Comparison of ENCODE assay signal across 8 cellular contexts in genomic region chr5:54310433-54311177, GRCh38. TPM values are rescaled to one million over a fixed set of nuclear protein-coding genes. Genes with fewer than 3 reads are reported as not detected.
A peak's percentile ranks its signal among the peaks of the same experiment; 100 is the strongest.
DNase-seq lines count a peak whose midpoint lies in the region; ATAC-seq and TF ChIP-seq lines count a peak whose summit lies in the region.

TSS of gene ARL15 (minus strand) at chr5:54310573.

- DNase-seq in ELF-1 (ENCODE audit: low read depth, low spot score) (peak; percentile 98), H7 (peak; percentile 96), M059J (ENCODE audit: low read depth) (peak; percentile 97), SHP77 (lab: John Stamatoyannopoulos, UW) (peak; percentile 95 to 97), fibroblast of the conjunctiva (ENCODE audit: low read depth) (peak; percentile 95), nephron progenitor cell (peak; percentile 96)
- peak; percentile 99 for DNase-seq in activated effector memory CD4-positive, alpha-beta T cell treated with anti-CD3 and anti-CD28 coated beads, Interleukin-2, amount 50 U/mL, for 16 hours
- DNase-seq in stimulated activated naive CD8-positive, alpha-beta T cell treated with anti-CD3 and anti-CD28 coated beads, Interleukin-15, amount 100 ng/mL, for 72 hours = peak; percentile 96 to 98

- H3K36me3 Mint-ChIP-seq in nephron progenitor cell (ENCODE audit: low read depth) = no peaks in the 10 kb centered on the region

- H3K27me3 ChIP-seq in H7 (ENCODE audit: control insufficient read depth, insufficient read depth, low read length) = no peaks in the 10 kb centered on the region

- no peaks in the 10 kb centered on the region for H3K36me3 ChIP-seq in H7 (replicated peaks; ENCODE audit: control insufficient read depth, insufficient read depth, low read length)

- peak within 1 kb of the TSS; percentile 98 for H3K27ac Mint-ChIP-seq in nephron progenitor cell
- peak within 1 kb of the TSS; percentile 94 to 98 for H3K27ac Mint-ChIP-seq in stimulated activated naive CD8-positive, alpha-beta T cell treated with anti-CD3 and anti-CD28 coated beads, Interleukin-15, amount 100 ng/mL, for 72 hours

- ATAC-seq in stimulated activated naive CD8-positive, alpha-beta T cell treated with anti-CD3 and anti-CD28 coated beads, Interleukin-15, amount 100 ng/mL, for 72 hours = peak; percentile 94

- H3K4me3 Mint-ChIP-seq in nephron progenitor cell = peak within 1 kb of the TSS; percentile 94
- peak within 1 kb of the TSS; percentile 90 to 92 for H3K4me3 Mint-ChIP-seq in stimulated activated naive CD8-positive, alpha-beta T cell treated with anti-CD3 and anti-CD28 coated beads, Interleukin-15, amount 100 ng/mL, for 72 hours

- no peak for TF ChIP-seq CTCF in nephron progenitor cell (IDR thresholded peaks at IDR 0.05)

- H3K4me1 Mint-ChIP-seq in nephron progenitor cell = peaks cover 37% of the 10 kb centered on the region
- peaks cover 29% of the 10 kb centered on the region for H3K4me1 Mint-ChIP-seq in stimulated activated naive CD8-positive, alpha-beta T cell treated with anti-CD3 and anti-CD28 coated beads, Interleukin-15, amount 100 ng/mL, for 72 hours

- H3K4me3 ChIP-seq in H7 (ENCODE audit: insufficient read depth, low read depth, low read length) = peak within 1 kb of the TSS; percentile 60

- peaks cover 17% of the 10 kb centered on the region for H3K27me3 Mint-ChIP-seq in nephron progenitor cell (ENCODE audit: low read depth, poor library complexity)
- peaks cover 11% of the 10 kb centered on the region for H3K27me3 Mint-ChIP-seq in stimulated activated naive CD8-positive, alpha-beta T cell treated with anti-CD3 and anti-CD28 coated beads, Interleukin-15, amount 100 ng/mL, for 72 hours

- H3K9me3 Mint-ChIP-seq in nephron progenitor cell = no peaks in the 10 kb centered on the region
- no peaks in the 10 kb centered on the region for H3K9me3 Mint-ChIP-seq in stimulated activated naive CD8-positive, alpha-beta T cell treated with anti-CD3 and anti-CD28 coated beads, Interleukin-15, amount 100 ng/mL, for 72 hours

RNA-seq across cellular contexts. Expression of gene ARL15, which starts in this region (rescaled TPM):
- total RNA-seq in H7 (2014; rRNA removed; shearing (Covaris generic)) = 21.6 and 22.9 TPM in 2 replicates
- 7.9 and 20.6 TPM in 2 replicates for total RNA-seq in M059J (2014; rRNA removed; shearing (Covaris generic))

Comparison
In these comparisons a context has a peak if more than half of its experiments do, and no peak if none do; other contexts are left out.
1. Peak in every context shown above with its lines: DNase-seq, ATAC-seq and H3K4me3 ChIP-seq.